7 cellular contexts compared by ENCODE assay signal in genomic region chr3:138479355-138479964, GRCh38. TPM values are rescaled to one million over a fixed set of nuclear protein-coding genes. Genes with fewer than 3 reads are reported as not detected.
DNase-seq lines count a peak whose midpoint lies in the region; ATAC-seq and TF ChIP-seq lines count a peak whose summit lies in the region.

No MANE protein-coding gene starts in this region.

- H3K4me1 ChIP-seq in HAP-1 (no peaks in the 10 kb centered on the region), lower lobe of right lung (peaks cover 15% of the 10 kb centered on the region)

- H3K4me3 ChIP-seq in HAP-1 (no peak overlapping the region), brain microvascular endothelial cell (ENCODE audit: low read depth, low read length) (no peak overlapping the region), lower lobe of right lung (no peak overlapping the region)

- intact Hi-C loops in lower lobe of right lung (cut with DNase I) = no loop called here

- H3K27ac ChIP-seq in brain microvascular endothelial cell (no peak overlapping the region), lower lobe of right lung (no peak overlapping the region)

- H3K36me3 ChIP-seq in HAP-1 (replicated peaks) (no peaks in the 10 kb centered on the region), brain microvascular endothelial cell (replicated peaks) (no peaks in the 10 kb centered on the region), lower lobe of right lung (no peaks in the 10 kb centered on the region)

- in situ Hi-C loops in HAP-1 (cut with MboI; ENCODE audit: low sequenced_read_pairs) (loop anchor here (10.0 kb wide), 1 partner anchor 445 kb away; no protein-coding TSS in a partner anchor), brain microvascular endothelial cell (cut with HindIII; ENCODE audit: low pct_ligation_motif_present, low sequenced_read_pairs) (no loop called here)

- H3K9me3 ChIP-seq in HAP-1 (no peaks in the 10 kb centered on the region), lower lobe of right lung (no peaks in the 10 kb centered on the region)

- H3K27me3 ChIP-seq in HAP-1 (ENCODE audit: low read depth) = no peaks in the 10 kb centered on the region
- no peaks in the 10 kb centered on the region for H3K27me3 ChIP-seq in brain microvascular endothelial cell (replicated peaks)
- H3K27me3 ChIP-seq in lower lobe of right lung (ENCODE audit: low read depth) = no peaks in the 10 kb centered on the region

- DNase-seq in DMS79 treated with DMSO at 0.1 percent for 48 hours (lab: John Stamatoyannopoulos, UW) (peak; percentile 45), HAP-1 (ENCODE audit: low spot score in 2 of 2) (peak; percentile 39 to 75), NCI-H82 (lab: John Stamatoyannopoulos, UW) (peak; percentile 84), brain microvascular endothelial cell (peak; percentile 40), lower lobe of right lung (peak; percentile 16)

- TF ChIP-seq CTCF in brain microvascular endothelial cell (IDR thresholded peaks at IDR 0.05; ENCODE audit: low read depth, low read length, missing control alignments) (peak; percentile 97), lower lobe of right lung (IDR thresholded peaks at IDR 0.05) (peak; percentile 54)

- ATAC-seq in lower lobe of right lung (peak; percentile 34 to 59), HG02970 (IDR thresholded peaks at IDR 0.05; ENCODE audit: low FRiP score, unreplicated experiment) (no peak), GM19328 (IDR thresholded peaks at IDR 0.05; ENCODE audit: unreplicated experiment) (no peak)

RNA-seq across cellular contexts. Expression of gene ESYT3, which starts 45.0 kb away (rescaled TPM):
- total RNA-seq in lower lobe of right lung = 40.3 TPM

Comparison
In these comparisons a context has a peak if more than half of its experiments do, and no peak if none do; other contexts are left out.
1. DNase-seq: peak in every context shown above with its lines; median percentile 84 in NCI-H82; 57 in HAP-1; 45 in DMS79 treated with DMSO at 0.1 percent for 48 hours; 40 in brain microvascular endothelial cell; 16 in lower lobe of right lung.
2. ATAC-seq: peak in lower lobe of right lung (2 of 2); none in HG02970 (single experiment) and GM19328 (single experiment).